ENCODE assay signal across 1 cellular context in genomic region chr17:2711608-2712299, GRCh38.
TF ChIP-seq lines count a peak whose summit lies in the region.

A gene with protein sequence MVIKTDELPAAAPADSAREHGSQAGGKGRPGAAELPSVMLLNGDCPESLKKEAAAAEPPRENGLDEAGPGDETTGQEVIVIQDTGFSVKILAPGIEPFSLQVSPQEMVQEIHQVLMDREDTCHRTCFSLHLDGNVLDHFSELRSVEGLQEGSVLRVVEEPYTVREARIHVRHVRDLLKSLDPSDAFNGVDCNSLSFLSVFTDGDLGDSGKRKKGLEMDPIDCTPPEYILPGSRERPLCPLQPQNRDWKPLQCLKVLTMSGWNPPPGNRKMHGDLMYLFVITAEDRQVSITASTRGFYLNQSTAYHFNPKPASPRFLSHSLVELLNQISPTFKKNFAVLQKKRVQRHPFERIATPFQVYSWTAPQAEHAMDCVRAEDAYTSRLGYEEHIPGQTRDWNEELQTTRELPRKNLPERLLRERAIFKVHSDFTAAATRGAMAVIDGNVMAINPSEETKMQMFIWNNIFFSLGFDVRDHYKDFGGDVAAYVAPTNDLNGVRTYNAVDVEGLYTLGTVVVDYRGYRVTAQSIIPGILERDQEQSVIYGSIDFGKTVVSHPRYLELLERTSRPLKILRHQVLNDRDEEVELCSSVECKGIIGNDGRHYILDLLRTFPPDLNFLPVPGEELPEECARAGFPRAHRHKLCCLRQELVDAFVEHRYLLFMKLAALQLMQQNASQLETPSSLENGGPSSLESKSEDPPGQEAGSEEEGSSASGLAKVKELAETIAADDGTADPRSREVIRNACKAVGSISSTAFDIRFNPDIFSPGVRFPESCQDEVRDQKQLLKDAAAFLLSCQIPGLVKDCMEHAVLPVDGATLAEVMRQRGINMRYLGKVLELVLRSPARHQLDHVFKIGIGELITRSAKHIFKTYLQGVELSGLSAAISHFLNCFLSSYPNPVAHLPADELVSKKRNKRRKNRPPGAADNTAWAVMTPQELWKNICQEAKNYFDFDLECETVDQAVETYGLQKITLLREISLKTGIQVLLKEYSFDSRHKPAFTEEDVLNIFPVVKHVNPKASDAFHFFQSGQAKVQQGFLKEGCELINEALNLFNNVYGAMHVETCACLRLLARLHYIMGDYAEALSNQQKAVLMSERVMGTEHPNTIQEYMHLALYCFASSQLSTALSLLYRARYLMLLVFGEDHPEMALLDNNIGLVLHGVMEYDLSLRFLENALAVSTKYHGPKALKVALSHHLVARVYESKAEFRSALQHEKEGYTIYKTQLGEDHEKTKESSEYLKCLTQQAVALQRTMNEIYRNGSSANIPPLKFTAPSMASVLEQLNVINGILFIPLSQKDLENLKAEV (N-terminal part only) (minus strand): TSS chr17:2711764. CDS start chr17:2711661, 103 bp downstream.

TF ChIP-seq in HepG2, 621 proteins besides CTCF, POLR2A, EP300 and RAD21 (continued from another document and continues in another):
- TF ChIP-seq, protein P1, sequence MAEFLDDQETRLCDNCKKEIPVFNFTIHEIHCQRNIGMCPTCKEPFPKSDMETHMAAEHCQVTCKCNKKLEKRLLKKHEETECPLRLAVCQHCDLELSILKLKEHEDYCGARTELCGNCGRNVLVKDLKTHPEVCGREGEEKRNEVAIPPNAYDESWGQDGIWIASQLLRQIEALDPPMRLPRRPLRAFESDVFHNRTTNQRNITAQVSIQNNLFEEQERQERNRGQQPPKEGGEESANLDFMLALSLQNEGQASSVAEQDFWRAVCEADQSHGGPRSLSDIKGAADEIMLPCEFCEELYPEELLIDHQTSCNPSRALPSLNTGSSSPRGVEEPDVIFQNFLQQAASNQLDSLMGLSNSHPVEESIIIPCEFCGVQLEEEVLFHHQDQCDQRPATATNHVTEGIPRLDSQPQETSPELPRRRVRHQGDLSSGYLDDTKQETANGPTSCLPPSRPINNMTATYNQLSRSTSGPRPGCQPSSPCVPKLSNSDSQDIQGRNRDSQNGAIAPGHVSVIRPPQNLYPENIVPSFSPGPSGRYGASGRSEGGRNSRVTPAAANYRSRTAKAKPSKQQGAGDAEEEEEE (CRISPR knock-in tag; IDR thresholded peaks at IDR 0.05; ENCODE audit: borderline replicate concordance), result no peak
- TF ChIP-seq RXRA (CRISPR knock-in tag; IDR thresholded peaks at IDR 0.05), result peak; percentile 70; the same call in 1 of the 2 replicates
- TF ChIP-seq ZNF326 (CRISPR knock-in tag; IDR thresholded peaks at IDR 0.05; ENCODE audit: borderline replicate concordance), result no peak
- TF ChIP-seq PRDM10 (CRISPR knock-in tag; IDR thresholded peaks at IDR 0.05; ENCODE audit: low read depth), result peak; percentile 68; the same call in 1 of the 2 replicates
- TF ChIP-seq, protein P2, sequence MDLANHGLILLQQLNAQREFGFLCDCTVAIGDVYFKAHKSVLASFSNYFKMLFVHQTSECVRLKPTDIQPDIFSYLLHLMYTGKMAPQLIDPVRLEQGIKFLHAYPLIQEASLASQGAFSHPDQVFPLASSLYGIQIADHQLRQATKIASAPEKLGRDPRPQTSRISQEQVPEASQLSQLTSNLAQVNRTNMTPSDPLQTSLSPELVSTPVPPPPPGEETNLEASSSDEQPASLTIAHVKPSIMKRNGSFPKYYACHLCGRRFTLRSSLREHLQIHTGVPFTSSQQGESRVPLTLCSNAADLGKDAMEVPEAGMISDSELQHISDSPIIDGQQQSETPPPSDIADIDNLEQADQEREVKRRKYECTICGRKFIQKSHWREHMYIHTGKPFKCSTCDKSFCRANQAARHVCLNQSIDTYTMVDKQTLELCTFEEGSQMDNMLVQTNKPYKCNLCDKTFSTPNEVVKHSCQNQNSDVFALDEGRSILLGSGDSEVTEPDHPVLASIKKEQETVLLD (CRISPR knock-in tag; IDR thresholded peaks at IDR 0.05; ENCODE audit: low read depth), result peak; percentile 81; the same call in 1 of the 2 replicates
- TF ChIP-seq PRMT3 (CRISPR knock-in tag; IDR thresholded peaks at IDR 0.05; ENCODE audit: borderline replicate concordance, low read depth), result no peak
- TF ChIP-seq NFYB (CRISPR knock-in tag; IDR thresholded peaks at IDR 0.05), result 0 out of 2 replicates have a peak, but pooled peaks have one; percentile 6
- no peak for TF ChIP-seq BRD4 (CRISPR knock-in tag; IDR thresholded peaks at IDR 0.05)
- no peak; the same call in 1 of the 2 replicates for TF ChIP-seq ZNF550 (CRISPR knock-in tag; IDR thresholded peaks at IDR 0.05; ENCODE audit: borderline replicate concordance)
- TF ChIP-seq GFI1 (CRISPR knock-in tag; IDR thresholded peaks at IDR 0.05; ENCODE audit: borderline replicate concordance), result no peak
- no peak for TF ChIP-seq TEAD2 (CRISPR knock-in tag; IDR thresholded peaks at IDR 0.05)
- peak; percentile 41; the same call in 1 of the 2 replicates for TF ChIP-seq ZBTB33 (CRISPR knock-in tag; IDR thresholded peaks at IDR 0.05)
- TF ChIP-seq RARA (CRISPR knock-in tag; IDR thresholded peaks at IDR 0.05), result peak; percentile 36; the same call in 1 of the 2 replicates
- TF ChIP-seq CREB1 (IDR thresholded peaks at IDR 0.05), result peak; percentile 11; the same call in 1 of the 2 replicates
- no peak for TF ChIP-seq CREB1 (CRISPR knock-in tag; IDR thresholded peaks at IDR 0.05)
- peak; percentile 52 for TF ChIP-seq HCFC1 (IDR thresholded peaks at IDR 0.05; ENCODE audit: low read depth, low read length)
- TF ChIP-seq, protein P3, sequence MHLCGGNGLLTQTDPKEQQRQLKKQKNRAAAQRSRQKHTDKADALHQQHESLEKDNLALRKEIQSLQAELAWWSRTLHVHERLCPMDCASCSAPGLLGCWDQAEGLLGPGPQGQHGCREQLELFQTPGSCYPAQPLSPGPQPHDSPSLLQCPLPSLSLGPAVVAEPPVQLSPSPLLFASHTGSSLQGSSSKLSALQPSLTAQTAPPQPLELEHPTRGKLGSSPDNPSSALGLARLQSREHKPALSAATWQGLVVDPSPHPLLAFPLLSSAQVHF (CRISPR knock-in tag; IDR thresholded peaks at IDR 0.05), result no peak
- TF ChIP-seq ZC3H4 (CRISPR knock-in tag; IDR thresholded peaks at IDR 0.05; ENCODE audit: borderline replicate concordance), result no peak
- no peak for TF ChIP-seq POLR2AphosphoS2 (IDR thresholded peaks at IDR 0.05; ENCODE audit: low read depth, low read length)
- no peak for TF ChIP-seq ZFP36L2 (CRISPR knock-in tag; IDR thresholded peaks at IDR 0.05)
- TF ChIP-seq ZNF354B (CRISPR knock-in tag; IDR thresholded peaks at IDR 0.05), result no peak
- TF ChIP-seq ADNP (CRISPR knock-in tag; IDR thresholded peaks at IDR 0.05), result no peak
- no peak for TF ChIP-seq SMARCC2 (IDR thresholded peaks at IDR 0.05)
- TF ChIP-seq ZNF333 (CRISPR knock-in tag; IDR thresholded peaks at IDR 0.05; ENCODE audit: borderline replicate concordance), result no peak
- TF ChIP-seq PAX8 (CRISPR knock-in tag; IDR thresholded peaks at IDR 0.05; ENCODE audit: borderline replicate concordance), result no peak
- TF ChIP-seq MTA3 (CRISPR knock-in tag; IDR thresholded peaks at IDR 0.05), result no peak
- no peak for TF ChIP-seq FOXP1 (IDR thresholded peaks at IDR 0.05)
- no peak for TF ChIP-seq FOXP1 (CRISPR knock-in tag; IDR thresholded peaks at IDR 0.05)
- TF ChIP-seq ZNF790 (CRISPR knock-in tag; IDR thresholded peaks at IDR 0.05; ENCODE audit: borderline replicate concordance), result peak; percentile 94
- TF ChIP-seq ZNF503 (CRISPR knock-in tag; IDR thresholded peaks at IDR 0.05), result no peak; the same call in 1 of the 2 replicates
- no peak for TF ChIP-seq RELA (CRISPR knock-in tag; IDR thresholded peaks at IDR 0.05)
- TF ChIP-seq ZNF841 (CRISPR knock-in tag; IDR thresholded peaks at IDR 0.05; ENCODE audit: borderline replicate concordance), result no peak
- peak; percentile 62; the same call in 1 of the 2 replicates for TF ChIP-seq ZNF547 (CRISPR knock-in tag; IDR thresholded peaks at IDR 0.05)
- TF ChIP-seq, protein P4, sequence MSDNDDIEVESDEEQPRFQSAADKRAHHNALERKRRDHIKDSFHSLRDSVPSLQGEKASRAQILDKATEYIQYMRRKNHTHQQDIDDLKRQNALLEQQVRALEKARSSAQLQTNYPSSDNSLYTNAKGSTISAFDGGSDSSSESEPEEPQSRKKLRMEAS (IDR thresholded peaks at IDR 0.05), result peak; percentile 97
- peak; percentile 65 for TF ChIP-seq ZSCAN31 (CRISPR knock-in tag; IDR thresholded peaks at IDR 0.05; ENCODE audit: low read depth)
- no peak for TF ChIP-seq ZNF75D (CRISPR knock-in tag; IDR thresholded peaks at IDR 0.05; ENCODE audit: borderline replicate concordance)
- 0 out of 2 replicates have a peak, but pooled peaks have one; percentile 45 for TF ChIP-seq ZFYVE20 (CRISPR knock-in tag; IDR thresholded peaks at IDR 0.05; ENCODE audit: borderline replicate concordance, low read depth)
- no peak for TF ChIP-seq ZKSCAN1 (IDR thresholded peaks at IDR 0.05; ENCODE audit: low read length)
- TF ChIP-seq KAT8 (CRISPR knock-in tag; IDR thresholded peaks at IDR 0.05), result peak; percentile 91
- TF ChIP-seq, protein P5, sequence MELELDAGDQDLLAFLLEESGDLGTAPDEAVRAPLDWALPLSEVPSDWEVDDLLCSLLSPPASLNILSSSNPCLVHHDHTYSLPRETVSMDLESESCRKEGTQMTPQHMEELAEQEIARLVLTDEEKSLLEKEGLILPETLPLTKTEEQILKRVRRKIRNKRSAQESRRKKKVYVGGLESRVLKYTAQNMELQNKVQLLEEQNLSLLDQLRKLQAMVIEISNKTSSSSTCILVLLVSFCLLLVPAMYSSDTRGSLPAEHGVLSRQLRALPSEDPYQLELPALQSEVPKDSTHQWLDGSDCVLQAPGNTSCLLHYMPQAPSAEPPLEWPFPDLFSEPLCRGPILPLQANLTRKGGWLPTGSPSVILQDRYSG (CRISPR knock-in tag; IDR thresholded peaks at IDR 0.05), result no peak
- TF ChIP-seq KDM6A (CRISPR knock-in tag; IDR thresholded peaks at IDR 0.05; ENCODE audit: low read depth), result no peak
- no peak for TF ChIP-seq ZNF367 (CRISPR knock-in tag; IDR thresholded peaks at IDR 0.05; ENCODE audit: borderline replicate concordance)
- no peak for TF ChIP-seq EHMT2 (IDR thresholded peaks at IDR 0.05; ENCODE audit: borderline replicate concordance, low read depth, low read length)
- no peak for TF ChIP-seq ZNF564 (CRISPR knock-in tag; IDR thresholded peaks at IDR 0.05)
